Comparison of ENCODE assay signal across 2 cellular contexts in the genomic region with DNA sequence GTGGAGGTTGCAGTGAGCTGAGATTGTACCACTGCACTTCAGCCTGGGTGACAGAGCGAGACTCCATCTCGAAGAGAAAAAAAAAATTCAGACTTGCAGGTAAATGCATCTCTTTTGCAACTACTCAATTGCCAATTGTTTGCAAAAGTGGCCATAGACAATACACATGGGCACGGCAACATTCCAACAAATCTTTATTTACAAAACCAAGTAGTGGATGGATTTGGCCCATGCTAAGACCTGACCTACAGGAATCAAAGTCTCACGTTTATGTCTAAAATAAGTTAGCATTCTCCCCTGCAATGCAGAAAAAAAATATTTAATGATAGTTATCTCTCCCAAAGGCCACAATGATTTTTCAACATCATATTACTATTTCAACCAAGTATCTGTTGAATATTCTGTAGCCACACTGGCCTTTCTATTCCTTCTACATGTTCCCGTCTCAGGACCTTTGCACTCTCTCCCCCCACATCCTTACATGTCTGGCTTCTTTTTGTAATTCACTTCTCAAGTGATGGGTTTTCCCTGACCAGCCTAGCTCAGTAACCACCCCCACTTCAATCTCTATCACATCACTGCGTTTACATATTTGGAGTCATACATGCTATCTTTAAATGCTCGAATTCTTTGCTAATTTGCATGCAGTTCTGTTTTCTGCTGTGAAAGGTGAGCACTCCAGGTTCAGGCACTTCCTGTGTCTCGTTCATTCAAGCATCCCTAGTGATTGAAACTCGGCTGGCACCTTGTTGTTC.
TF ChIP-seq lines count a peak whose summit lies in the region.

No MANE protein-coding gene starts in this region.

TF ChIP-seq in liver, 16 proteins besides CTCF, POLR2A, EP300 and RAD21:
- no peak for TF ChIP-seq GABPA (IDR thresholded peaks at IDR 0.05 in 1 of 2, conservative IDR thresholded peaks at IDR 0.05 in 1 of 2)
- TF ChIP-seq HNF4G (IDR thresholded peaks at IDR 0.05) = no peak
- peak in 1 of 2 donors; percentile 26 for TF ChIP-seq HNF4A (conservative IDR thresholded peaks at IDR 0.05)
- peak in 1 of 2 donors; percentile 36 for TF ChIP-seq RXRA (IDR thresholded peaks at IDR 0.05)
- no peak for TF ChIP-seq TAF1 (conservative IDR thresholded peaks at IDR 0.05)
- TF ChIP-seq YY1 (IDR thresholded peaks at IDR 0.05) = no peak
- TF ChIP-seq EGR1 (IDR thresholded peaks at IDR 0.05; ENCODE audit: low read depth in 2 of 2) = no peak
- TF ChIP-seq FOXA2 (IDR thresholded peaks at IDR 0.05) = peak; percentile 74

TF ChIP-seq in HepG2, 621 proteins besides CTCF, POLR2A, EP300 and RAD21:
- TF ChIP-seq ZNF614 (CRISPR knock-in tag; IDR thresholded peaks at IDR 0.05; ENCODE audit: borderline replicate concordance) (no peak), HOXA7 (CRISPR knock-in tag; IDR thresholded peaks at IDR 0.05) (no peak)
